19 cellular contexts compared by ENCODE assay signal in genomic region chr2:118604831-118605230, GRCh38.
DNase-seq lines count a peak whose midpoint lies in the region; ATAC-seq and TF ChIP-seq lines count a peak whose summit lies in the region.
"Had no signal": no experiment of that assay in that cellular context is flagged by ENCODE, and none has a peak within 500 bp of the region (broad histone marks: within the 10 kb centered on the region; RNA-seq: fewer than 3 reads in every experiment).

No MANE protein-coding gene starts in this region.

- 25% methylated on average over 1 of the region's 1 CpG for WGBS in hepatocyte (ENCODE audit: low lambda C conversion rate, missing lambda C conversion rate)
- WGBS in testis, 2 donors = 67 to 78% methylated on average over 1 of the region's 1 CpG

- peak in 1 of 2 donors; percentile 36 for DNase-seq in cardiac muscle cell (ENCODE audit: low read depth in 1 of 2, low spot score in 1 of 2)
- DNase-seq in left ventricle myocardium inferior = no peak
- DNase-seq in hepatocyte (ENCODE audit: low spot score) = no peak
- no peak for DNase-seq in HFFc6
- no peak for DNase-seq in GM20000 (ENCODE audit: low spot score)
- no peak for DNase-seq in testis
- DNase-seq: AML-193; CD4-positive, alpha-beta T cell; DMS153; DMS79; GDM1; GM23248; HCEC 1CT had no signal

- TF ChIP-seq CTCF in cardiac muscle cell (IDR thresholded peaks at IDR 0.05; ENCODE audit: low read depth, low read length) (no peak), left ventricle myocardium inferior (IDR thresholded peaks at IDR 0.05; ENCODE audit: borderline replicate concordance) (no peak), hepatocyte (IDR thresholded peaks at IDR 0.05; ENCODE audit: poor library complexity) (no peak), nephron (IDR thresholded peaks at IDR 0.05; ENCODE audit: unreplicated experiment in 3 of 3) (no peak), HFFc6 (IDR thresholded peaks at IDR 0.05) (no peak), GM20000 (IDR thresholded peaks at IDR 0.05; ENCODE audit: extremely low read depth, missing control alignments) (no peak), testis (IDR thresholded peaks at IDR 0.05) (no peak)

- H3K4me3 ChIP-seq in cardiac muscle cell = no peak overlapping the region
- H3K4me3 ChIP-seq in left ventricle myocardium inferior = no peak overlapping the region
- no peak overlapping the region for H3K4me3 ChIP-seq in hepatocyte
- no peak overlapping the region for H3K4me3 ChIP-seq in testis
- H3K4me3 ChIP-seq: A549, GM23248 had no signal

- intact Hi-C loops in left ventricle myocardium inferior (cut with micrococcal nuclease) = no loop called here
- intact Hi-C loops in testis (cut with DNase I; ENCODE audit: low total_unique reads) = no loop called here

- H3K27ac ChIP-seq in cardiac muscle cell (peak overlapping the region; percentile 8), left ventricle myocardium inferior (replicated peaks) (no peak overlapping the region), hepatocyte (peak overlapping the region; percentile 63), testis (no peak overlapping the region)
- H3K27ac ChIP-seq: 22Rv1, A549, C4-2B, GM23248 had no signal

- no peaks in the 10 kb centered on the region for H3K9me3 ChIP-seq in cardiac muscle cell (ENCODE audit: low read depth)
- H3K9me3 ChIP-seq in left ventricle myocardium inferior (replicated peaks) = peaks cover 10% of the 10 kb centered on the region
- no peaks in the 10 kb centered on the region for H3K9me3 ChIP-seq in hepatocyte (ENCODE audit: low read depth)
- no peaks in the 10 kb centered on the region for H3K9me3 ChIP-seq in testis
- H3K9me3 ChIP-seq: A549 had no signal

- H3K36me3 ChIP-seq in cardiac muscle cell = no peaks in the 10 kb centered on the region
- H3K36me3 ChIP-seq in left ventricle myocardium inferior = no peaks in the 10 kb centered on the region
- H3K36me3 ChIP-seq in hepatocyte (replicated peaks; ENCODE audit: insufficient read depth, low read depth) = no peaks in the 10 kb centered on the region
- no peaks in the 10 kb centered on the region for H3K36me3 ChIP-seq in testis (ENCODE audit: low read depth, missing control alignments)

- H3K27ac Mint-ChIP-seq in nephron (peak overlapping the region; percentile 38 to 92 (median 49)), HFFc6 (no peak overlapping the region)
- H3K27ac Mint-ChIP-seq: CD4-positive, alpha-beta T cell; IgD-negative memory B cell had no signal

- TF ChIP-seq POLR2A in testis (IDR thresholded peaks at IDR 0.05) = no peak

- no peaks in the 10 kb centered on the region for H3K79me2 ChIP-seq in hepatocyte

- H3K4me1 Mint-ChIP-seq in nephron (peaks cover 17% of the 10 kb centered on the region), HFFc6 (ENCODE audit: low read depth) (no peaks in the 10 kb centered on the region)
- H3K4me1 Mint-ChIP-seq: IgD-negative memory B cell had no signal

- H3K36me3 Mint-ChIP-seq in nephron (ENCODE audit: low read depth) (no peaks in the 10 kb centered on the region), HFFc6 (ENCODE audit: low read depth) (no peaks in the 10 kb centered on the region)
- H3K36me3 Mint-ChIP-seq: IgD-negative memory B cell had no signal

- peak overlapping the region; percentile 58 for H3K4me2 ChIP-seq in hepatocyte
- H3K4me2 ChIP-seq: A549 had no signal

- H3K4me3 Mint-ChIP-seq in nephron = no peak overlapping the region
- H3K4me3 Mint-ChIP-seq in HFFc6 = no peak overlapping the region
- H3K4me3 Mint-ChIP-seq: CD4-positive, alpha-beta T cell; IgD-negative memory B cell had no signal

- H2AFZ ChIP-seq in hepatocyte = no peak overlapping the region
- H2AFZ ChIP-seq: GM23248 had no signal

- H3K27me3 Mint-ChIP-seq in nephron (ENCODE audit: low read depth) = peaks cover 7% of the 10 kb centered on the region
- peaks cover 8% of the 10 kb centered on the region for H3K27me3 Mint-ChIP-seq in HFFc6 (ENCODE audit: insufficient read depth)
- H3K27me3 Mint-ChIP-seq: IgD-negative memory B cell had no signal

- peaks cover 11% of the 10 kb centered on the region for H3K9me3 Mint-ChIP-seq in nephron
- H3K9me3 Mint-ChIP-seq in HFFc6 = peaks cover 4% of the 10 kb centered on the region; the same call in 1 of the 2 replicates

- ATAC-seq in GM18873 (IDR thresholded peaks at IDR 0.05; ENCODE audit: low FRiP score, unreplicated experiment) = no peak
- ATAC-seq: A549 had no signal

- H3K27me3 ChIP-seq in cardiac muscle cell = no peaks in the 10 kb centered on the region
- H3K27me3 ChIP-seq in left ventricle myocardium inferior (ENCODE audit: low read depth) = peaks cover 21% of the 10 kb centered on the region
- H3K27me3 ChIP-seq in hepatocyte = no peaks in the 10 kb centered on the region
- no peaks in the 10 kb centered on the region for H3K27me3 ChIP-seq in testis

- H3K9me2 ChIP-seq in hepatocyte (replicated peaks; ENCODE audit: insufficient read depth) = no peaks in the 10 kb centered on the region

- H4K20me1 ChIP-seq in hepatocyte (ENCODE audit: insufficient read depth, poor library complexity, severe bottlenecking) = no peaks in the 10 kb centered on the region

- peaks cover 13% of the 10 kb centered on the region for H3K4me1 ChIP-seq in cardiac muscle cell (ENCODE audit: low read depth)
- no peaks in the 10 kb centered on the region for H3K4me1 ChIP-seq in left ventricle myocardium inferior
- H3K4me1 ChIP-seq in hepatocyte (ENCODE audit: insufficient read depth) = peaks cover 4% of the 10 kb centered on the region
- H3K4me1 ChIP-seq in testis = no peaks in the 10 kb centered on the region
- H3K4me1 ChIP-seq: A549 had no signal

Comparison
In these comparisons a context has a peak if more than half of its experiments do, and no peak if none do; other contexts are left out.
1. H3K27ac ChIP-seq: peak in cardiac muscle cell (single experiment) and hepatocyte (single experiment); none in left ventricle myocardium inferior (single experiment) and testis (0 of 2).